14 cellular contexts compared by ENCODE assay signal in the genomic region with DNA sequence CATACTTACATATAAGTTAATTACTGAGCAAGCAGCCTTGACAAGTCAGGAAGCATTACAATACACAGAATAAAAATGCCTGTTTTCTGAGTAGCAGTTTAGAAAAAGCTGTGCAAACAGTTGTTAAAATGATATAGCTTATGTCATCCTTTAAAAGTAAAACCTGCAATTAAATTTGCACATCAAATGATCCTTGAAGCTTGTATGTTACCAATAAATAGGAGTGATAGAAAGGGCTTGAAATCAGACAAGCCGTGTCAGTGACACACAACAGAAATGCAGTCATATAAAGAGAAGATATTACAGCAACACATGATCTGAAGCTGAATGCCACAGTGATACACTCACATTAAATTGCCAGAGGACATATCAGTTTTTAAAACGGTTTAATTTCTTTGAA.
DNase-seq lines count a peak whose midpoint lies in the region; ATAC-seq and TF ChIP-seq lines count a peak whose summit lies in the region.
"Had no signal": no experiment of that assay in that cellular context is flagged by ENCODE, and none has a peak within 500 bp of the region (broad histone marks: within the 10 kb centered on the region; RNA-seq: fewer than 3 reads in every experiment).

No MANE protein-coding gene starts in this region.

- BruUV-seq in PC-3 (replicated peaks; lab: Mats Ljungman, UMichigan), result no TSS peak

- H2AFZ ChIP-seq in PC-3 (ENCODE audit: low read length), result no peak overlapping the region

- H3K27ac ChIP-seq in PC-3 (ENCODE audit: low read length), result peak overlapping the region; percentile 85
- H3K27ac ChIP-seq: HL-60, ovary had no signal

- peaks cover 40% of the 10 kb centered on the region for H3K4me1 ChIP-seq in PC-3 (ENCODE audit: insufficient read depth, low read length)

- peak; percentile 75 for ATAC-seq in PC-3
- ATAC-seq in HG03280 (IDR thresholded peaks at IDR 0.05; ENCODE audit: unreplicated experiment), result no peak
- ATAC-seq: upper lobe of right lung had no signal

- DNase-seq in DMS53 (lab: John Stamatoyannopoulos, UW) (peak; percentile 58), HT-29 (ENCODE audit: low spot score) (peak; percentile 43), PC-3 (peak; percentile 34), iris pigment epithelial cell (ENCODE audit: low read depth) (peak; percentile 48), NCI-H446 treated with DMSO at 0.1 percent for 48 hours (lab: John Stamatoyannopoulos, UW) (no peak), Ammon's horn (ENCODE audit: low spot score) (no peak)
- no peak for DNase-seq in central memory CD4-positive, alpha-beta T cell
- DNase-seq: cortex of kidney; kidney glomerular epithelial cell; ovary; stimulated activated naive CD4-positive, alpha-beta T cell; upper lobe of right lung had no signal

- no peaks in the 10 kb centered on the region for H3K36me3 ChIP-seq in PC-3 (ENCODE audit: low read depth, low read length)
- H3K36me3 ChIP-seq: ovary, upper lobe of right lung had no signal

- peaks cover 40% of the 10 kb centered on the region for H3K79me2 ChIP-seq in PC-3 (ENCODE audit: low read length)

- H3K4me3 ChIP-seq in PC-3 (ENCODE audit: low read length), result no peak overlapping the region
- H3K4me3 ChIP-seq: ovary, upper lobe of right lung had no signal

- H4K20me1 ChIP-seq in PC-3 (ENCODE audit: low read length), result no peaks in the 10 kb centered on the region

- H3K4me2 ChIP-seq in PC-3 (ENCODE audit: low read length), result peak overlapping the region; percentile 17; the same call in 1 of the 2 replicates

- intact Hi-C loops in PC-3 (cut with micrococcal nuclease), result loop anchor here (5.0 kb wide), 2 partner anchors 57 to 82 kb away; no protein-coding TSS in a partner anchor

- peak overlapping the region; percentile 35; the same call in 1 of the 2 replicates for H3K9ac ChIP-seq in PC-3 (ENCODE audit: low read length)

- no peak for TF ChIP-seq CTCF in PC-3 (conservative IDR thresholded peaks at IDR 0.05; ENCODE audit: low read depth, low read length)

- H3K27me3 ChIP-seq in PC-3 (ENCODE audit: low read length), result no peaks in the 10 kb centered on the region
- H3K27me3 ChIP-seq: ovary, upper lobe of right lung had no signal

- no peaks in the 10 kb centered on the region for H3K9me2 ChIP-seq in PC-3 (replicated peaks; ENCODE audit: low read length)

- H3F3A ChIP-seq in PC-3 (ENCODE audit: low read length, unreplicated experiment), result no peaks in the 10 kb centered on the region

- H3K9me3 ChIP-seq in PC-3 (ENCODE audit: low read length), result no peaks in the 10 kb centered on the region
- H3K9me3 ChIP-seq: ovary, upper lobe of right lung had no signal

- CTCF ChIA-PET in PC-3 (lab: Charles Lee), result no interaction called here

- POLR2A ChIA-PET in PC-3 (lab: Charles Lee; ENCODE audit: unreplicated experiment), result interaction anchor here (0.6 kb wide), 1 partner anchor 21 kb away, joined by 3 read pairs; no protein-coding TSS in a partner anchor

Comparison
In these comparisons a context has a peak if more than half of its experiments do, and no peak if none do; other contexts are left out.
1. DNase-seq: peak in DMS53 (single experiment), HT-29 (single experiment), PC-3 (single experiment) and iris pigment epithelial cell (single experiment); none in central memory CD4-positive, alpha-beta T cell (single experiment), NCI-H446 treated with DMSO at 0.1 percent for 48 hours (single experiment) and Ammon's horn (single experiment).